In the genomic region with DNA sequence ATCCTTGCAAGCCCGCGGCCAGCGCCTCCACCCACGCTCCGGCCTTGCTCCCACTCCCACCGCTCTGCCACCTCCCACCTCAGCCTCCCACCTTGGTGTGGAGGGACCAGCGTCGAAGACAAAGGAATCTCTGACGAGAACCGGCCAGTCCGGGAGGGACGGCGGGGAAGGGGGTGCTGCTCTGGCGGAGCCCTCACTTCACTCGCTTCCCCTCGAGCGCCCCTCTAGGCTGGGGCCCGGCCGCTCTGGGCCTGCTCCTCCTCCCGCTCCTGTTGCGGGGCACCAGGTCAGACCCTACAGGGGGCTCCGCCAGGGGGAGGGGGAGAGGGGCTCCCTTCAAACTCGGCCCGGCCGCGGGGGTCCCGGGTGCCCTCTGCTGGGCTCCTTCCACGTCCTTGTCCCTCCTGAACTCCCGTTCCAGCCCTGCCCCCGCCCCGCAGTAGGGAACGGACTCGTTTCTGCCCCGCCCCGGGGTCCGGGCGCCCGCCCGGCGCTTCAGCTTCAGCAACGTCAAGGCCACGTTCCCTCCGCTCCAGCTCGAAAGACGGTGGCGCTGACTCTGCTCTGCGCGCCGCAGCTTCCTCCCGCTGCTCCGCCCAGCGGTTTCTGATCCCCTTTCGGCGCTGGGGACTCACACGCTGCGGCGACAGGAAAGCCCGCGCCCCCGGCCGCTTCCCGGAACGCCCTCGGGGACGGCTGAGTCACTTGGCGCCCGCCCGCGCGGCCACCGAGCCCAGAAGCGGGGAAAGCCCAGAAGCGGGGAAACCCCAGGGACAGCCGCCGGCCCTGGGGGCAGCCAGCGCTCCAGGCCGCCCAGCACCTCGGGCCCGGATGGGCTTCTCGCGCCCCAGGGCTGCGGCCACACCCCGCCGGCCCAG, we compare ENCODE assay signal across 8 cellular contexts. TPM values are rescaled to one million over a fixed set of nuclear protein-coding genes. Genes with fewer than 3 reads are reported as not detected.
DNase-seq lines count a peak whose midpoint lies in the region; ATAC-seq and TF ChIP-seq lines count a peak whose summit lies in the region.

No MANE protein-coding gene starts in this region.

- no peak for TF ChIP-seq POLR2A in stomach (IDR thresholded peaks at IDR 0.05)

- H3K9me3 ChIP-seq in neural cell (ENCODE audit: low read length) (no peaks in the 10 kb centered on the region), stomach (no peaks in the 10 kb centered on the region)

- TF ChIP-seq CTCF in KMS-11 (conservative IDR thresholded peaks at IDR 0.05; ENCODE audit: low read depth, low read length), result no peak
- TF ChIP-seq CTCF in fibroblast of the aortic adventitia (IDR thresholded peaks at IDR 0.05; ENCODE audit: insufficient read depth, low read length), result peak; percentile 19
- TF ChIP-seq CTCF in neural cell (IDR thresholded peaks at IDR 0.05; ENCODE audit: poor library complexity, severe bottlenecking), result peak; percentile 32
- peak in 1 of 7 experiments; percentile 7 for TF ChIP-seq CTCF in stomach (IDR thresholded peaks at IDR 0.05)

- H3K27ac Mint-ChIP-seq in activated T-helper 2 cell treated with anti-CD3 and anti-CD28 coated beads, Interferon-gamma antibody, Interleukin-2, Interleukin-4, amounts not matched to agents 10 μg/mL and 5 μg/mL and 100 μg/mL, durations not matched to agents 14 hours and 24 hours and 36 hours, result peak overlapping the region; percentile 83

- H3K9me2 ChIP-seq in neural cell (ENCODE audit: insufficient read depth, low read length), result no peaks in the 10 kb centered on the region

- H3K4me1 Mint-ChIP-seq in activated T-helper 2 cell treated with anti-CD3 and anti-CD28 coated beads, Interferon-gamma antibody, Interleukin-2, Interleukin-4, amounts not matched to agents 10 μg/mL and 5 μg/mL and 100 μg/mL, durations not matched to agents 14 hours and 24 hours and 36 hours (ENCODE audit: low read depth), result peaks cover 46% of the 10 kb centered on the region

- H2AFZ ChIP-seq in KMS-11 (ENCODE audit: low read depth) (peak overlapping the region; percentile 56), neural cell (ENCODE audit: low read depth, low read length) (peak overlapping the region; percentile 90)

- peak overlapping the region; percentile 57 for H3K27ac ChIP-seq in KMS-11
- peak overlapping the region; percentile 64 for H3K27ac ChIP-seq in neural cell (ENCODE audit: low read length)
- H3K27ac ChIP-seq in stomach, result peak overlapping the region; percentile 84 to 94 (median 90)

- peaks cover 12% of the 10 kb centered on the region for H3K36me3 Mint-ChIP-seq in activated T-helper 2 cell treated with anti-CD3 and anti-CD28 coated beads, Interferon-gamma antibody, Interleukin-2, Interleukin-4, amounts not matched to agents 10 μg/mL and 5 μg/mL and 100 μg/mL, durations not matched to agents 14 hours and 24 hours and 36 hours (ENCODE audit: low read depth)

- H4K20me1 ChIP-seq in KMS-11 (ENCODE audit: insufficient read depth), result no peaks in the 10 kb centered on the region
- H4K20me1 ChIP-seq in neural cell (ENCODE audit: insufficient read depth), result no peaks in the 10 kb centered on the region

- H3K4me3 Mint-ChIP-seq in activated T-helper 2 cell treated with anti-CD3 and anti-CD28 coated beads, Interferon-gamma antibody, Interleukin-2, Interleukin-4, amounts not matched to agents 10 μg/mL and 5 μg/mL and 100 μg/mL, durations not matched to agents 14 hours and 24 hours and 36 hours (ENCODE audit: low read depth), result peak overlapping the region; percentile 77

- peaks cover 4% of the 10 kb centered on the region for H3K4me1 ChIP-seq in KMS-11 (ENCODE audit: low read depth, poor library complexity, severe bottlenecking)
- peaks cover 6 to 32% (median 14%) of the 10 kb centered on the region in 4 donors for H3K4me1 ChIP-seq in stomach

- no peaks in the 10 kb centered on the region for H3K9me3 Mint-ChIP-seq in activated T-helper 2 cell treated with anti-CD3 and anti-CD28 coated beads, Interferon-gamma antibody, Interleukin-2, Interleukin-4, amounts not matched to agents 10 μg/mL and 5 μg/mL and 100 μg/mL, durations not matched to agents 14 hours and 24 hours and 36 hours

- H3F3A ChIP-seq in neural cell (ENCODE audit: insufficient read depth, low read length, poor library complexity, severe bottlenecking), result no peaks in the 10 kb centered on the region

- TF ChIP-seq RAD21 in neural cell (conservative IDR thresholded peaks at IDR 0.05), result peak; percentile 18

- TF ChIP-seq EP300 in neural cell (conservative IDR thresholded peaks at IDR 0.05; ENCODE audit: poor library complexity, severe bottlenecking) (no peak), stomach (IDR thresholded peaks at IDR 0.05) (no peak)

- H3K9ac ChIP-seq in KMS-11 (peak overlapping the region; percentile 88), neural cell (ENCODE audit: low read length) (peak overlapping the region; percentile 77)

- intact Hi-C loops in activated T-helper 2 cell treated with anti-CD3 and anti-CD28 coated beads, Interferon-gamma antibody, Interleukin-2, Interleukin-4, amounts not matched to agents 10 μg/mL and 5 μg/mL and 100 μg/mL, durations not matched to agents 14 hours and 24 hours and 36 hours (cut with micrococcal nuclease), result loop anchor here (1.0 to 10.0 kb wide), 7 partner anchors 28 to 378 kb away; a partner anchor contains a TSS
- intact Hi-C loops in stomach (cut with DNase I; ENCODE audit: low total_unique reads), result no loop called here

- ATAC-seq in GM21786 (IDR thresholded peaks at IDR 0.05; ENCODE audit: unreplicated experiment), result peak; percentile 78

- DNase-seq in Daoy (ENCODE audit: low read depth), result peak; percentile 94
- peak; percentile 93 for DNase-seq in RPMI8226
- peak; percentile 87 for DNase-seq in activated T-helper 2 cell treated with anti-CD3 and anti-CD28 coated beads, Interferon-gamma antibody, Interleukin-2, Interleukin-4, amounts not matched to agents 10 μg/mL and 5 μg/mL and 100 μg/mL, durations not matched to agents 14 hours and 24 hours and 36 hours (ENCODE audit: low spot score)
- DNase-seq in fibroblast of the aortic adventitia (ENCODE audit: low read depth), result peak; percentile 66
- DNase-seq in stomach, result peak; percentile 83

- H3K36me3 ChIP-seq in KMS-11 (ENCODE audit: insufficient read depth) (no peaks in the 10 kb centered on the region), neural cell (ENCODE audit: insufficient read depth, low read length) (no peaks in the 10 kb centered on the region), stomach (no peaks in the 10 kb centered on the region)

- H3K4me3 ChIP-seq in KMS-11 (IDR thresholded peaks at IDR 0.05; ENCODE audit: insufficient read depth, low read depth, low read length) (peak overlapping the region; percentile 55), fibroblast of the aortic adventitia (ENCODE audit: low read depth, low read length) (peak overlapping the region; percentile 69), neural cell (ENCODE audit: low read length) (peak overlapping the region; percentile 77), stomach (peak overlapping the region; percentile 54 to 67 (median 62))

- no peaks in the 10 kb centered on the region for H3K27me3 ChIP-seq in KMS-11 (ENCODE audit: insufficient read depth, low read depth)
- H3K27me3 ChIP-seq in neural cell (ENCODE audit: insufficient read depth, low read depth, low read length), result peaks cover 8% of the 10 kb centered on the region
- no peaks in the 10 kb centered on the region for H3K27me3 ChIP-seq in stomach

- H3K79me2 ChIP-seq in KMS-11 (ENCODE audit: insufficient read depth, low read depth), result no peaks in the 10 kb centered on the region
- H3K79me2 ChIP-seq in neural cell (replicated peaks; ENCODE audit: insufficient read depth, low read length), result no peaks in the 10 kb centered on the region

- WGBS in stomach, 5 donors, result 0 to 1% (median 1%) methylated on average over 45 to 84 of the region's 84 CpGs

- H3K4me2 ChIP-seq in KMS-11 (peak overlapping the region; percentile 33), neural cell (ENCODE audit: low read length) (peak overlapping the region; percentile 35)

- peaks cover 2% of the 10 kb centered on the region for H3K27me3 Mint-ChIP-seq in activated T-helper 2 cell treated with anti-CD3 and anti-CD28 coated beads, Interferon-gamma antibody, Interleukin-2, Interleukin-4, amounts not matched to agents 10 μg/mL and 5 μg/mL and 100 μg/mL, durations not matched to agents 14 hours and 24 hours and 36 hours (ENCODE audit: low read depth)

TF ChIP-seq in neural cell, 6 proteins besides CTCF, POLR2A, EP300 and RAD21:
- TF ChIP-seq, protein P1, sequence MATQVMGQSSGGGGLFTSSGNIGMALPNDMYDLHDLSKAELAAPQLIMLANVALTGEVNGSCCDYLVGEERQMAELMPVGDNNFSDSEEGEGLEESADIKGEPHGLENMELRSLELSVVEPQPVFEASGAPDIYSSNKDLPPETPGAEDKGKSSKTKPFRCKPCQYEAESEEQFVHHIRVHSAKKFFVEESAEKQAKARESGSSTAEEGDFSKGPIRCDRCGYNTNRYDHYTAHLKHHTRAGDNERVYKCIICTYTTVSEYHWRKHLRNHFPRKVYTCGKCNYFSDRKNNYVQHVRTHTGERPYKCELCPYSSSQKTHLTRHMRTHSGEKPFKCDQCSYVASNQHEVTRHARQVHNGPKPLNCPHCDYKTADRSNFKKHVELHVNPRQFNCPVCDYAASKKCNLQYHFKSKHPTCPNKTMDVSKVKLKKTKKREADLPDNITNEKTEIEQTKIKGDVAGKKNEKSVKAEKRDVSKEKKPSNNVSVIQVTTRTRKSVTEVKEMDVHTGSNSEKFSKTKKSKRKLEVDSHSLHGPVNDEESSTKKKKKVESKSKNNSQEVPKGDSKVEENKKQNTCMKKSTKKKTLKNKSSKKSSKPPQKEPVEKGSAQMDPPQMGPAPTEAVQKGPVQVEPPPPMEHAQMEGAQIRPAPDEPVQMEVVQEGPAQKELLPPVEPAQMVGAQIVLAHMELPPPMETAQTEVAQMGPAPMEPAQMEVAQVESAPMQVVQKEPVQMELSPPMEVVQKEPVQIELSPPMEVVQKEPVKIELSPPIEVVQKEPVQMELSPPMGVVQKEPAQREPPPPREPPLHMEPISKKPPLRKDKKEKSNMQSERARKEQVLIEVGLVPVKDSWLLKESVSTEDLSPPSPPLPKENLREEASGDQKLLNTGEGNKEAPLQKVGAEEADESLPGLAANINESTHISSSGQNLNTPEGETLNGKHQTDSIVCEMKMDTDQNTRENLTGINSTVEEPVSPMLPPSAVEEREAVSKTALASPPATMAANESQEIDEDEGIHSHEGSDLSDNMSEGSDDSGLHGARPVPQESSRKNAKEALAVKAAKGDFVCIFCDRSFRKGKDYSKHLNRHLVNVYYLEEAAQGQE (IDR thresholded peaks at IDR 0.05; ENCODE audit: borderline replicate concordance), result no peak
- TF ChIP-seq POLR2AphosphoS5 (IDR thresholded peaks at IDR 0.05) (peak; percentile 58), MXI1 (conservative IDR thresholded peaks at IDR 0.05; ENCODE audit: poor library complexity, severe bottlenecking) (peak; percentile 35)

RNA-seq across cellular contexts. Expression of a gene that starts 28.6 kb away (rescaled TPM):
- 14.3 and 14.6 TPM in 2 replicates for total RNA-seq in Daoy (2014; rRNA removed; shearing (Covaris generic))
- 13.2 and 14.0 TPM in 2 replicates for total RNA-seq in activated T-helper 2 cell treated with anti-CD3 and anti-CD28 coated beads, Interferon-gamma antibody, Interleukin-2, Interleukin-4, amounts not matched to agents 10 μg/mL and 5 μg/mL and 100 μg/mL, durations not matched to agents 14 hours and 24 hours and 36 hours
- 11.4 and 23.5 TPM in 2 replicates for total RNA-seq in fibroblast of the aortic adventitia (ENCODE audit: low replicate concordance)
- not detected in 2 replicates for polyA plus RNA-seq in neural cell
- polyA minus RNA-seq in neural cell, result not detected in 2 replicates
- total RNA-seq in stomach, result 100 to 1,000 TPM in 1 of 5 donors, 10 to 100 TPM in 2, 1 to 10 TPM in 2; 2.9 to 275 (median 14.1) TPM
- polyA plus RNA-seq in stomach, result 1 to 10 TPM; 1.2 to 2.6 (median 2.1) TPM

Comparison
In these comparisons a context has a peak if more than half of its experiments do, and no peak if none do; other contexts are left out.
1. Peak in every context shown above with its lines: DNase-seq, ATAC-seq, H3K4me3 ChIP-seq and H3K27ac ChIP-seq.